Comparison of ENCODE assay signal across 8 cellular contexts in genomic region chr18:53909668-53910067, GRCh38.
A peak's percentile ranks its signal among the peaks of the same experiment; 100 is the strongest.
DNase-seq lines count a peak whose midpoint lies in the region; ATAC-seq and TF ChIP-seq lines count a peak whose summit lies in the region.

No MANE protein-coding gene starts in this region.

- H3K4me3 ChIP-seq in DND-41 (ENCODE audit: low read depth in 1 of 2, low read length in 2 of 2) (no peak overlapping the region), spleen (no peak overlapping the region), vagina (no peak overlapping the region)

- 58 to 65% (median 60%) methylated on average over 4 of the region's 4 CpGs for WGBS in spleen, 5 donors

- H3K9me3 ChIP-seq in DND-41 (ENCODE audit: insufficient read depth, low read length, severe bottlenecking) = no peaks in the 10 kb centered on the region
- H3K9me3 ChIP-seq in spleen = no peaks in the 10 kb centered on the region
- no peaks in the 10 kb centered on the region for H3K9me3 ChIP-seq in vagina

- H2AFZ ChIP-seq in DND-41 (ENCODE audit: low read depth, low read length) = no peak overlapping the region

- no peaks in the 10 kb centered on the region for H4K20me1 ChIP-seq in DND-41 (ENCODE audit: insufficient read depth, low read length)

- no peak overlapping the region for H3K9ac ChIP-seq in DND-41 (ENCODE audit: low read depth, low read length)

- H3K36me3 ChIP-seq in DND-41 (ENCODE audit: insufficient read depth, low read length) (no peaks in the 10 kb centered on the region), spleen (no peaks in the 10 kb centered on the region), vagina (no peaks in the 10 kb centered on the region)

- H3K79me2 ChIP-seq in DND-41 (ENCODE audit: insufficient read depth, low read length) = no peaks in the 10 kb centered on the region

- no peak overlapping the region for H3K4me2 ChIP-seq in DND-41 (ENCODE audit: insufficient read depth, low read length)

- H3K27ac ChIP-seq in DND-41 (ENCODE audit: low read length) (no peak overlapping the region), spleen (no peak overlapping the region), vagina (no peak overlapping the region)

- no peak for TF ChIP-seq POLR2A in spleen (IDR thresholded peaks at IDR 0.05)
- TF ChIP-seq POLR2A in vagina (IDR thresholded peaks at IDR 0.05) = no peak

- no peaks in the 10 kb centered on the region for H3K4me1 ChIP-seq in DND-41 (ENCODE audit: insufficient read depth, low read length)
- no peaks in the 10 kb centered on the region for H3K4me1 ChIP-seq in spleen
- no peaks in the 10 kb centered on the region for H3K4me1 ChIP-seq in vagina

- TF ChIP-seq CTCF in DND-41 (IDR thresholded peaks at IDR 0.05; ENCODE audit: borderline replicate concordance, extremely low read depth, low read length, poor library complexity, severe bottlenecking) (peak; percentile 58), spleen (IDR thresholded peaks at IDR 0.05 in 8 of 11, conservative IDR thresholded peaks at IDR 0.05 in 3 of 11) (peak in 4 of 11 experiments; percentile 19 to 50 (median 34)), vagina (IDR thresholded peaks at IDR 0.05) (no peak)

- DNase-seq in DND-41 (peak; percentile 14), NCI-H69 (lab: John Stamatoyannopoulos, UW) (peak; percentile 85), germinal center (ENCODE audit: low spot score) (peak; percentile 5), midbrain (lab: John Stamatoyannopoulos, UW) (no peak), spleen (no peak), GM19240 (ENCODE audit: insufficient read length, low spot score) (no peak), vagina (ENCODE audit: extremely low spot score in 2 of 2) (no peak)

- intact Hi-C loops in spleen (cut with DNase I; ENCODE audit: low total_unique reads) (no loop called here), vagina (cut with DNase I) (no loop called here)

- ATAC-seq in DND-41 (ENCODE audit: insufficient read depth, low read depth) = peak; percentile 42; the same call in 1 of the 3 replicates
- ATAC-seq in GM21360 (IDR thresholded peaks at IDR 0.05; ENCODE audit: unreplicated experiment) = peak; percentile 65

- H3K27me3 ChIP-seq in DND-41 (ENCODE audit: insufficient read depth, low read length, poor library complexity) (no peaks in the 10 kb centered on the region), spleen (replicated peaks in 1 of 7) (no peaks in the 10 kb centered on the region), vagina (no peaks in the 10 kb centered on the region)

Comparison
In these comparisons a context has a peak if more than half of its experiments do, and no peak if none do; other contexts are left out.
1. DNase-seq: peak in DND-41 (single experiment), NCI-H69 (single experiment) and germinal center (single experiment); none in midbrain (single experiment), spleen (single experiment), GM19240 (single experiment) and vagina (0 of 2).